19 cellular contexts compared by ENCODE assay signal in genomic region chr2:19029655-19030054, GRCh38.
"Had no signal": no experiment of that assay in that cellular context is flagged by ENCODE, and none has a peak within 500 bp of the region (broad histone marks: within the 10 kb centered on the region; RNA-seq: fewer than 3 reads in every experiment).

No MANE protein-coding gene starts in this region.

- ATAC-seq: esophagus mucosa, gastroesophageal sphincter, right cardiac atrium, T-helper 17 cell had no signal

- H3K27ac ChIP-seq: gastroesophageal sphincter, pancreas, thyroid gland had no signal

- H3K36me3 ChIP-seq: gastroesophageal sphincter, pancreas, thyroid gland had no signal

- DNase-seq: activated CD4-positive, alpha-beta T cell treated with anti-CD3 and anti-CD28 coated beads for 4 hours; activated CD4-positive, alpha-beta T cell treated with anti-CD3 and anti-CD28 coated beads, Interleukin-2, amount 50 U/mL, for 48 hours; activated CD4-positive, CD25-positive, alpha-beta regulatory T cell; activated naive CD4-positive, alpha-beta T cell treated with anti-CD3 and anti-CD28 coated beads for 36 hours; activated naive CD8-positive, alpha-beta T cell treated with anti-CD3 and anti-CD28 coated beads, Interleukin-2, amount 10 ng/mL, durations not matched to agents 7 days and 5 days; activated T-cell treated with anti-CD3 and anti-CD28 coated beads, Interleukin-2, amount 50 U/mL, for 48 hours; caudate nucleus; effector CD4-positive, alpha-beta T cell; head of caudate nucleus; hypothalamus; nephron progenitor cell; pancreas; right cardiac atrium; stimulated activated CD4-positive, alpha-beta T cell treated with anti-CD3 and anti-CD28 coated beads, Interleukin-1b, Interleukin-23, amount 100 ng/mL, for 48 hours; substantia nigra; T-helper 17 cell; thyroid gland had no signal

- H3K4me3 ChIP-seq: gastroesophageal sphincter, pancreas, thyroid gland had no signal

- H3K4me1 ChIP-seq: gastroesophageal sphincter, pancreas, thyroid gland had no signal

- H3K27me3 ChIP-seq: gastroesophageal sphincter, pancreas, thyroid gland had no signal

- H3K9me3 ChIP-seq: gastroesophageal sphincter, pancreas, thyroid gland had no signal
